In genomic region chr7:84336303-84336702, GRCh38 we compare ENCODE assay signal across 11 cellular contexts.
DNase-seq lines count a peak whose midpoint lies in the region; ATAC-seq and TF ChIP-seq lines count a peak whose summit lies in the region.
"Had no signal": no experiment of that assay in that cellular context is flagged by ENCODE, and none has a peak within 500 bp of the region (broad histone marks: within the 10 kb centered on the region; RNA-seq: fewer than 3 reads in every experiment).

No MANE protein-coding gene starts in this region.

- H3K9me3 ChIP-seq in HCT116 (ENCODE audit: control insufficient read depth in 1 of 2, insufficient read depth in 1 of 2, low read depth in 1 of 2, low read length in 2 of 2) (no peaks in the 10 kb centered on the region), MM.1S (replicated peaks; ENCODE audit: insufficient read depth, low read length) (no peaks in the 10 kb centered on the region)

- no peak for TF ChIP-seq POLR2A in HCT116 (IDR thresholded peaks at IDR 0.05; ENCODE audit: borderline replicate concordance, extremely low read depth, insufficient read depth, insufficient read length)

- H3K27me3 ChIP-seq in HCT116 (ENCODE audit: insufficient read depth, low read length): no peaks in the 10 kb centered on the region
- no peaks in the 10 kb centered on the region for H3K27me3 ChIP-seq in MM.1S (replicated peaks; ENCODE audit: insufficient read depth, low read length)

- intact Hi-C loops in HCT116 (cut with micrococcal nuclease): no loop called here

- no peaks in the 10 kb centered on the region for H3K4me1 ChIP-seq in HCT116 (ENCODE audit: control insufficient read depth in 1 of 2, insufficient read depth in 2 of 2, low read length in 2 of 2)
- H3K4me1 ChIP-seq in MM.1S (ENCODE audit: low read length): peaks cover 10% of the 10 kb centered on the region

- TF ChIP-seq RAD21 in HCT116 (IDR thresholded peaks at IDR 0.05; ENCODE audit: low read depth): no peak

- H4K20me1 ChIP-seq in HCT116 (ENCODE audit: insufficient read depth) (no peaks in the 10 kb centered on the region), MM.1S (ENCODE audit: insufficient read depth, low read length) (no peaks in the 10 kb centered on the region)

- TF ChIP-seq CTCF in HCT116 (IDR thresholded peaks at IDR 0.05 in 2 of 3, conservative IDR thresholded peaks at IDR 0.05 in 1 of 3; ENCODE audit: borderline replicate concordance in 1 of 3, insufficient read depth in 1 of 3, low read depth in 2 of 3, low read length in 2 of 3) (no peak), MM.1S (IDR thresholded peaks at IDR 0.05; ENCODE audit: low read length) (no peak)

- H3K9ac ChIP-seq in HCT116 (ENCODE audit: low read length) (no peak overlapping the region), MM.1S (ENCODE audit: low read length) (no peak overlapping the region)

- H3K4me2 ChIP-seq in HCT116 (ENCODE audit: low read length) (no peak overlapping the region), MM.1S (ENCODE audit: low read depth, low read length) (peak overlapping the region; percentile 45)

- H3F3A ChIP-seq in MM.1S (ENCODE audit: insufficient read depth, low read length): no peaks in the 10 kb centered on the region

- peak overlapping the region; percentile 6 for H2AFZ ChIP-seq in HCT116 (ENCODE audit: low read depth, low read length, poor library complexity, severe bottlenecking)
- peak overlapping the region; percentile 81 for H2AFZ ChIP-seq in MM.1S (ENCODE audit: low read length)

- RAD21 ChIA-PET in HCT116 (lab: Charles Lee; ENCODE audit: low non-redundant PET in 1 of 2, low total read pairs in 2 of 2, uncharacterized antibody in 2 of 2, unreplicated experiment in 2 of 2): no interaction called here

- H3K79me2 ChIP-seq in HCT116 (ENCODE audit: insufficient read depth, low read length) (no peaks in the 10 kb centered on the region), MM.1S (ENCODE audit: low read length) (no peaks in the 10 kb centered on the region)

- no peak for ATAC-seq in HCT116

- no peaks in the 10 kb centered on the region for H3K36me3 ChIP-seq in HCT116 (ENCODE audit: control insufficient read depth in 1 of 2, insufficient read depth in 2 of 2, low read length in 2 of 2)
- H3K36me3 ChIP-seq in MM.1S (replicated peaks; ENCODE audit: insufficient read depth, low read length): no peaks in the 10 kb centered on the region

- DNase-seq in Daoy (ENCODE audit: low read depth) (peak; percentile 3), HCT116 (ENCODE audit: low read depth, low spot score) (no peak), MM.1S (peak; percentile 37), fibroblast of gingiva (ENCODE audit: low read depth) (peak; percentile 5), NCI-H2107 treated with DMSO at 0.1 percent for 48 hours (lab: John Stamatoyannopoulos, UW; ENCODE audit: unreplicated experiment) (no peak), mucosa of gallbladder (ENCODE audit: low spot score) (no peak)
- DNase-seq in activated naive CD4-positive, alpha-beta T cell treated with Interleukin-2 at 50 U/mL for 16 hours: no peak
- no peak for DNase-seq in activated effector memory CD4-positive, alpha-beta T cell treated with Interleukin-2 at 50 U/mL for 16 hours
- DNase-seq: activated CD4-positive, alpha-beta T cell treated with anti-CD3 and anti-CD28 coated beads for 48 hours; CD4-positive, CD25-positive, alpha-beta regulatory T cell had no signal

- H3K27ac ChIP-seq in HCT116 (ENCODE audit: low read depth, low read length) (no peak overlapping the region), MM.1S (ENCODE audit: low read length) (peak overlapping the region; percentile 21; the same call in 1 of the 2 replicates)
- H3K27ac ChIP-seq: coronary artery had no signal

- BruUV-seq in HCT116 (replicated peaks; lab: Mats Ljungman, UMichigan): no TSS peak

- POLR2A ChIA-PET in HCT116 (lab: Charles Lee): no interaction called here

- no peak overlapping the region for H3K4me3 ChIP-seq in HCT116 (replicated peaks in 1 of 2; ENCODE audit: low read depth in 1 of 2, low read length in 2 of 2)
- no peak overlapping the region for H3K4me3 ChIP-seq in MM.1S (ENCODE audit: low read length)
- H3K4me3 ChIP-seq: coronary artery had no signal

- CTCF ChIA-PET in HCT116 (lab: Charles Lee): no interaction called here

- no peaks in the 10 kb centered on the region for H3K9me2 ChIP-seq in HCT116 (ENCODE audit: insufficient read depth)
- H3K9me2 ChIP-seq in MM.1S (replicated peaks; ENCODE audit: insufficient read depth, low read length): no peaks in the 10 kb centered on the region

TF ChIP-seq in HCT116, 20 proteins besides CTCF, POLR2A, EP300 and RAD21:
- TF ChIP-seq SIN3A (IDR thresholded peaks at IDR 0.05; ENCODE audit: low read depth) (no peak), EZH2 (IDR thresholded peaks at IDR 0.05) (no peak), MAX (IDR thresholded peaks at IDR 0.05) (no peak), CEBPB (IDR thresholded peaks at IDR 0.05; ENCODE audit: low read depth) (no peak), FOSL1 (IDR thresholded peaks at IDR 0.05; ENCODE audit: low read depth) (no peak), SP1 (IDR thresholded peaks at IDR 0.05; ENCODE audit: low read depth) (no peak), TCF7L2 (IDR thresholded peaks at IDR 0.05; ENCODE audit: borderline replicate concordance, extremely low read depth, insufficient read depth, insufficient read length) (no peak), CBX3 (IDR thresholded peaks at IDR 0.05; ENCODE audit: low read depth) (no peak), ZNF274 (IDR thresholded peaks at IDR 0.05; ENCODE audit: low read depth, low read length) (no peak), ELF1 (IDR thresholded peaks at IDR 0.05; ENCODE audit: borderline replicate concordance, low read depth) (no peak), ZFX (IDR thresholded peaks at IDR 0.05) (no peak), YY1 (IDR thresholded peaks at IDR 0.05; ENCODE audit: extremely low read depth, insufficient replicate concordance, low read depth, low read length) (no peak), ATF3 (IDR thresholded peaks at IDR 0.05) (no peak), SRF (IDR thresholded peaks at IDR 0.05; ENCODE audit: low read depth) (no peak), EGR1 (IDR thresholded peaks at IDR 0.05; ENCODE audit: low read depth) (no peak), JUND (IDR thresholded peaks at IDR 0.05) (no peak), REST (IDR thresholded peaks at IDR 0.05; ENCODE audit: low read depth) (no peak), EZH2phosphoT487 (IDR thresholded peaks at IDR 0.05; ENCODE audit: borderline replicate concordance) (no peak), ZBTB33 (IDR thresholded peaks at IDR 0.05; ENCODE audit: extremely low read depth, insufficient replicate concordance, low read length) (no peak)

Comparison
In these comparisons a context has a peak if more than half of its experiments do, and no peak if none do; other contexts are left out.
1. DNase-seq: peak in Daoy (single experiment), MM.1S (single experiment) and fibroblast of gingiva (single experiment); none in HCT116 (single experiment), NCI-H2107 treated with DMSO at 0.1 percent for 48 hours (single experiment), activated naive CD4-positive, alpha-beta T cell treated with Interleukin-2 at 50 U/mL for 16 hours (single experiment), activated effector memory CD4-positive, alpha-beta T cell treated with Interleukin-2 at 50 U/mL for 16 hours (single experiment) and mucosa of gallbladder (single experiment).